In genomic region chr1:54331843-54332688, GRCh38 we compare ENCODE assay signal across 10 cellular contexts.
DNase-seq lines count a peak whose midpoint lies in the region; ATAC-seq and TF ChIP-seq lines count a peak whose summit lies in the region.
"Had no signal": no experiment of that assay in that cellular context is flagged by ENCODE, and none has a peak within 500 bp of the region (broad histone marks: within the 10 kb centered on the region; RNA-seq: fewer than 3 reads in every experiment).

No MANE protein-coding gene starts in this region.

- POLR2A ChIA-PET in CD4-positive, alpha-beta T cell (lab: Charles Lee) = no interaction called here

- peaks cover 5% of the 10 kb centered on the region for H3K36me3 Mint-ChIP-seq in CD4-positive, alpha-beta T cell (ENCODE audit: low read depth)
- H3K36me3 Mint-ChIP-seq in endothelial cell (ENCODE audit: low read depth, unreplicated experiment) (peaks cover 6% of the 10 kb centered on the region), progenitor cell of endocrine pancreas (ENCODE audit: insufficient read depth) (peaks cover 2% of the 10 kb centered on the region), CD14-positive monocyte (peaks cover 0 to 2% of the 10 kb centered on the region in 2 donors)

- H3K4me3 Mint-ChIP-seq in CD4-positive, alpha-beta T cell = no peak overlapping the region
- no peak overlapping the region for H3K4me3 Mint-ChIP-seq in endothelial cell (ENCODE audit: unreplicated experiment)
- no peak overlapping the region for H3K4me3 Mint-ChIP-seq in progenitor cell of endocrine pancreas (ENCODE audit: low read depth)
- no peak overlapping the region for H3K4me3 Mint-ChIP-seq in CD14-positive monocyte

- no peaks in the 10 kb centered on the region for H3K9me3 ChIP-seq in CD4-positive, alpha-beta T cell (ENCODE audit: control insufficient read depth, low read length)

- H3K4me1 Mint-ChIP-seq in CD4-positive, alpha-beta T cell (ENCODE audit: low read depth) = peaks cover 85% of the 10 kb centered on the region
- peaks cover 90% of the 10 kb centered on the region for H3K4me1 Mint-ChIP-seq in endothelial cell (ENCODE audit: unreplicated experiment)
- peaks cover 71% of the 10 kb centered on the region for H3K4me1 Mint-ChIP-seq in progenitor cell of endocrine pancreas (ENCODE audit: low read depth)
- H3K4me1 Mint-ChIP-seq in CD14-positive monocyte = peaks cover 26% of the 10 kb centered on the region

- H3K27ac ChIP-seq in CD4-positive, alpha-beta T cell (ENCODE audit: low read depth, low read length) = no peak overlapping the region
- H3K27ac ChIP-seq: foreskin keratinocyte had no signal

- H3K9me3 Mint-ChIP-seq in CD4-positive, alpha-beta T cell = no peaks in the 10 kb centered on the region
- no peaks in the 10 kb centered on the region for H3K9me3 Mint-ChIP-seq in endothelial cell (ENCODE audit: unreplicated experiment)
- no peaks in the 10 kb centered on the region for H3K9me3 Mint-ChIP-seq in progenitor cell of endocrine pancreas (ENCODE audit: low read depth)
- peaks cover 0 to 2% (median 0%) of the 10 kb centered on the region in 7 donors for H3K9me3 Mint-ChIP-seq in CD14-positive monocyte

- no peaks in the 10 kb centered on the region for H3K27me3 Mint-ChIP-seq in CD4-positive, alpha-beta T cell
- H3K27me3 Mint-ChIP-seq in endothelial cell (ENCODE audit: unreplicated experiment) (peaks cover 13% of the 10 kb centered on the region), progenitor cell of endocrine pancreas (no peaks in the 10 kb centered on the region), CD14-positive monocyte (ENCODE audit: low read depth in 3 of 3) (peaks cover 0 to 1% (median 0%) of the 10 kb centered on the region in 3 donors)

- no peak for TF ChIP-seq CTCF in CD4-positive, alpha-beta T cell (IDR thresholded peaks at IDR 0.05)
- TF ChIP-seq CTCF in endothelial cell (IDR thresholded peaks at IDR 0.05; ENCODE audit: unreplicated experiment) (no peak), progenitor cell of endocrine pancreas (IDR thresholded peaks at IDR 0.05; ENCODE audit: unreplicated experiment) (no peak), CD14-positive monocyte (IDR thresholded peaks at IDR 0.05) (no peak)

- no peak for ATAC-seq in CD4-positive, alpha-beta T cell (ENCODE audit: poor library complexity)
- ATAC-seq in HG02870 (IDR thresholded peaks at IDR 0.05; ENCODE audit: unreplicated experiment) = no peak
- ATAC-seq: foreskin keratinocyte had no signal

- intact Hi-C loops in CD4-positive, alpha-beta T cell (cut with DNase I, micrococcal nuclease) = no loop called here
- intact Hi-C loops in CD14-positive monocyte (cut with micrococcal nuclease) = no loop called here

- peak overlapping the region; percentile 31 for H3K27ac Mint-ChIP-seq in CD4-positive, alpha-beta T cell
- peak overlapping the region; percentile 76 for H3K27ac Mint-ChIP-seq in endothelial cell (ENCODE audit: unreplicated experiment)
- H3K27ac Mint-ChIP-seq in progenitor cell of endocrine pancreas = peak overlapping the region; percentile 64
- peak overlapping the region in 1 of 7 donors; percentile 46 for H3K27ac Mint-ChIP-seq in CD14-positive monocyte

- no peaks in the 10 kb centered on the region for H3K27me3 ChIP-seq in CD4-positive, alpha-beta T cell (ENCODE audit: control insufficient read depth, insufficient read depth, low read length)
- H3K27me3 ChIP-seq: foreskin keratinocyte had no signal

- DNase-seq in CD4-positive, alpha-beta T cell = no peak
- DNase-seq in NCI-H2171 (lab: John Stamatoyannopoulos, UW) (peak; percentile 55), endothelial cell (ENCODE audit: low spot score) (no peak), progenitor cell of endocrine pancreas (ENCODE audit: low spot score, unreplicated experiment) (no peak), CD14-positive monocyte (ENCODE audit: low spot score) (no peak), GDM1 (lab: John Stamatoyannopoulos, UW) (no peak), NCI-H526 treated with DMSO at 0.1 percent for 48 hours (lab: John Stamatoyannopoulos, UW) (no peak)
- DNase-seq: foreskin keratinocyte, NCI-H1930 had no signal

- CTCF ChIA-PET in CD4-positive, alpha-beta T cell (lab: Charles Lee) = no interaction called here
